ENCODE assay signal across 1 cellular context in genomic region chr2:1051075-1051474, GRCh38.
TF ChIP-seq lines count a peak whose summit lies in the region.

No MANE protein-coding gene starts in this region.

TF ChIP-seq in K562, 482 proteins besides CTCF, POLR2A, EP300 and RAD21 (continued from another document):
- TF ChIP-seq, protein P1, sequence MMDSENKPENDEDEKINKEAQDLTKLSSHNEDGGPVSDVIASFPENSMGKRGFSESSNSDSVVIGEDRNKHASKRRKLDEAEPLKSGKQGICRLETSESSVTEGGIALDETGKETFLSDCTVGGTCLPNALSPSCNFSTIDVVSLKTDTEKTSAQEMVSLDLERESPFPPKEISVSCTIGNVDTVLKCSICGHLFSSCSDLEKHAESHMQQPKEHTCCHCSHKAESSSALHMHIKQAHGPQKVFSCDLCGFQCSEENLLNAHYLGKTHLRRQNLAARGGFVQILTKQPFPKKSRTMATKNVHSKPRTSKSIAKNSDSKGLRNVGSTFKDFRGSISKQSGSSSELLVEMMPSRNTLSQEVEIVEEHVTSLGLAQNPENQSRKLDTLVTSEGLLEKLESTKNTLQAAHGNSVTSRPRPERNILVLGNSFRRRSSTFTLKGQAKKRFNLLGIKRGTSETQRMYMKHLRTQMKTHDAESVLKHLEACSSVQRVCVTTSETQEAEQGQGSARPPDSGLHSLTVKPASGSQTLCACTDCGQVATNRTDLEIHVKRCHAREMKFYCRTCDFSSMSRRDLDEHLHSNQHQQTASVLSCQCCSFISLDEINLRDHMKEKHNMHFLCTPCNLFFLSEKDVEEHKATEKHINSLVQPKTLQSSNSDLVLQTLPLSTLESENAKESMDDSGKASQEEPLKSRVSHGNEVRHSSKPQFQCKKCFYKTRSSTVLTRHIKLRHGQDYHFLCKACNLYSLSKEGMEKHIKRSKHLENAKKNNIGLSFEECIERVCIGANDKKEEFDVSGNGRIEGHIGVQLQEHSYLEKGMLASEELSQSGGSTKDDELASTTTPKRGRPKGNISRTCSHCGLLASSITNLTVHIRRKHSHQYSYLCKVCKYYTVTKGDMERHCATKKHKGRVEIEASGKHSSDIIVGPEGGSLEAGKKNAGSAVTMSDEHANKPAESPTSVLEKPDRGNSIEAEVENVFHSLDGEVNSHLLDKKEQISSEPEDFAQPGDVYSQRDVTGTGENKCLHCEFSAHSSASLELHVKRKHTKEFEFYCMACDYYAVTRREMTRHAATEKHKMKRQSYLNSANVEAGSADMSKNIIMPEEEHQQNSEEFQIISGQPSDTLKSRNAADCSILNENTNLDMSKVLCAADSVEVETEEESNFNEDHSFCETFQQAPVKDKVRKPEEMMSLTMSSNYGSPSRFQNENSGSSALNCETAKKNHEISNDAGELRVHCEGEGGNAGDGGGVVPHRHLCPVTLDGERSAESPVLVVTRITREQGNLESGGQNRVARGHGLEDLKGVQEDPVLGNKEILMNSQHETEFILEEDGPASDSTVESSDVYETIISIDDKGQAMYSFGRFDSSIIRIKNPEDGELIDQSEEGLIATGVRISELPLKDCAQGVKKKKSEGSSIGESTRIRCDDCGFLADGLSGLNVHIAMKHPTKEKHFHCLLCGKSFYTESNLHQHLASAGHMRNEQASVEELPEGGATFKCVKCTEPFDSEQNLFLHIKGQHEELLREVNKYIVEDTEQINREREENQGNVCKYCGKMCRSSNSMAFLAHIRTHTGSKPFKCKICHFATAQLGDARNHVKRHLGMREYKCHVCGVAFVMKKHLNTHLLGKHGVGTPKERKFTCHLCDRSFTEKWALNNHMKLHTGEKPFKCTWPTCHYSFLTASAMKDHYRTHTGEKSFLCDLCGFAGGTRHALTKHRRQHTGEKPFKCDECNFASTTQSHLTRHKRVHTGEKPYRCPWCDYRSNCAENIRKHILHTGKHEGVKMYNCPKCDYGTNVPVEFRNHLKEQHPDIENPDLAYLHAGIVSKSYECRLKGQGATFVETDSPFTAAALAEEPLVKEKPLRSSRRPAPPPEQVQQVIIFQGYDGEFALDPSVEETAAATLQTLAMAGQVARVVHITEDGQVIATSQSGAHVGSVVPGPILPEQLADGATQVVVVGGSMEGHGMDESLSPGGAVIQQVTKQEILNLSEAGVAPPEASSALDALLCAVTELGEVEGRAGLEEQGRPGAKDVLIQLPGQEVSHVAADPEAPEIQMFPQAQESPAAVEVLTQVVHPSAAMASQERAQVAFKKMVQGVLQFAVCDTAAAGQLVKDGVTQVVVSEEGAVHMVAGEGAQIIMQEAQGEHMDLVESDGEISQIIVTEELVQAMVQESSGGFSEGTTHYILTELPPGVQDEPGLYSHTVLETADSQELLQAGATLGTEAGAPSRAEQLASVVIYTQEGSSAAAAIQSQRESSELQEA (IDR thresholded peaks at IDR 0.05; ENCODE audit: low read depth), result no peak
TF ChIP-seq in K562: peak in this region for 1.
